9 cellular contexts compared by ENCODE assay signal in the genomic region with DNA sequence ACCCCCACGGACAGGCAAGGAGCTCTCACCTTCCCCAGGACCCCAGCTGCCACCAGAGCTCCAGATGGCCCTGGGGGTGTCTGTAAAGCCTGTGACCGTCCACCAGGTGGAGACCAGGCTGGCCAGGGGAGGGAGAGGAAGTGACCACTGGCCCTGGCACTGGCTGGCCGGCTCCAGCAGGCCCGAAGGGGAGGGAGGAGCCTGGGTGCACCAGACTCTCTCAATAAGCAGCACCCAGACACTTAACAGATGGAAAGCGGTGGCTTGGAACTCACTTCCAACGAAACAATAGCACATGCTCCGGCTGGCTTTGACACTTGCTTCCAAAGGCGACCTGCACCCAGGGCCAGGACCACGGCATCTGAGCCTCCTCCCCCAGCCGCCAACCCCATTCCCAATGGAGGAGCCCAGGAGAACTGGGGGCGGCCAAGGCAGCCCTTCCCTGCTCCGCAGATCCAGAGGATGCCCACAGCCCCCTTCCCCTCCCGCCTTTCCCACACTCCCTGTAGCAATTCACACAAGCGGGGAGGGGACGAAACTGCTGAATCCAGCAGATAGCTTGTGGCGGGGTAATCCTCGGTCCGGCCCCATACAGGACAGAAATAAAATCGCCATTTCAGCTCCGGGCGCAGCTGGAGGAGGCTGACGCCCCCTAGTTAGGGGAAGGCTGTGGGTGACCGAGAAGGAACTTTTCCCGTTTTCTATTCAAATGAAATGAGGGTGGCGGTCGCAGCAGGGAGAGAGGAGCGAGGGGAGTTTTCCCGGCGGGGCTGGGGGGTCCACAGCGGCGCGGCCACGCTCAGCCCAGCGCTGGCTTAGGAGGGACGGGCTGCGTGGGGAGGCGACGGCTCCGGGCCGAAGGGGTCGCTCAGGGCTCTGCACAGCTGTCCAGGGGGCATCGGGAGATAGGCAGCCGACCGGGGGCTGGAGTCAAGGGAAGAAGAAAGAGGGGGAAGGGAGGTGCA. TPM values are rescaled to one million over a fixed set of nuclear protein-coding genes. Genes with fewer than 3 reads are reported as not detected.
DNase-seq lines count a peak whose midpoint lies in the region; ATAC-seq and TF ChIP-seq lines count a peak whose summit lies in the region.
"Had no signal": no experiment of that assay in that cellular context is flagged by ENCODE, and none has a peak within 500 bp of the region (broad histone marks: within the 10 kb centered on the region; RNA-seq: fewer than 3 reads in every experiment).

No MANE protein-coding gene starts in this region.

- no peaks in the 10 kb centered on the region for H3K9me3 Mint-ChIP-seq in activated naive CD4-positive, alpha-beta T cell treated with anti-CD3 and anti-CD28 coated beads, Interleukin-2, amount 50 U/mL, for 72 hours

- no peak overlapping the region for H3K9ac ChIP-seq in BLaER1 treated with 17β-estradiol and CSF1 and Interleukin-3, amounts not matched to agents 10 nM and 100 nM
- no peak overlapping the region for H3K9ac ChIP-seq in parathyroid adenoma

- H3K27me3 ChIP-seq in BLaER1 treated with 17β-estradiol and CSF1 and Interleukin-3, amounts not matched to agents 10 nM and 100 nM, result peaks cover 69 to 91% (median 84%) of the 10 kb centered on the region in 11 experiments
- no peaks in the 10 kb centered on the region for H3K27me3 ChIP-seq in parathyroid adenoma (ENCODE audit: control insufficient read depth, insufficient read depth, low read length)

- H3K9me3 ChIP-seq in BLaER1 treated with 17β-estradiol and CSF1 and Interleukin-3, amounts not matched to agents 10 nM and 100 nM (replicated peaks in 1 of 11), result no peaks in the 10 kb centered on the region
- H3K9me3 ChIP-seq in parathyroid adenoma (ENCODE audit: control insufficient read depth, low read length), result no peaks in the 10 kb centered on the region

- no peaks in the 10 kb centered on the region for H3K36me3 Mint-ChIP-seq in activated naive CD4-positive, alpha-beta T cell treated with anti-CD3 and anti-CD28 coated beads, Interleukin-2, amount 50 U/mL, for 72 hours

- no peak overlapping the region for H3K27ac ChIP-seq in BLaER1 treated with 17β-estradiol and CSF1 and Interleukin-3, amounts not matched to agents 10 nM and 100 nM
- peak overlapping the region; percentile 49 for H3K27ac ChIP-seq in parathyroid adenoma
- H3K27ac ChIP-seq: HL-60 had no signal

- peaks cover 0 to 69% (median 57%) of the 10 kb centered on the region in 11 experiments; a peak in 19 of 22 replicates for H4K20me1 ChIP-seq in BLaER1 treated with 17β-estradiol and CSF1 and Interleukin-3, amounts not matched to agents 10 nM and 100 nM

- DNase-seq in HuH-7 (ENCODE audit: low spot score) (peak; percentile 94), left cardiac atrium (peak; percentile 60), NCI-H2107 treated with DMSO at 0.1 percent for 48 hours (lab: John Stamatoyannopoulos, UW; ENCODE audit: unreplicated experiment) (no peak), NCI-H128 (lab: John Stamatoyannopoulos, UW; ENCODE audit: unreplicated experiment) (no peak)
- no peak for DNase-seq in activated naive CD4-positive, alpha-beta T cell treated with anti-CD3 and anti-CD28 coated beads, Interleukin-2, amount 50 U/mL, for 72 hours (ENCODE audit: low spot score in 2 of 2)

- ATAC-seq in activated naive CD4-positive, alpha-beta T cell treated with anti-CD3 and anti-CD28 coated beads, Interleukin-2, amount 50 U/mL, for 72 hours, result peak; percentile 6 to 29
- ATAC-seq in left cardiac atrium (peak; percentile 76 to 87), GM21423 (IDR thresholded peaks at IDR 0.05; ENCODE audit: unreplicated experiment) (no peak)

- no peaks in the 10 kb centered on the region for H3K36me3 ChIP-seq in BLaER1 treated with 17β-estradiol and CSF1 and Interleukin-3, amounts not matched to agents 10 nM and 100 nM
- no peaks in the 10 kb centered on the region for H3K36me3 ChIP-seq in parathyroid adenoma (ENCODE audit: control insufficient read depth, insufficient read depth, low read length)

- H3K4me2 ChIP-seq in BLaER1 treated with 17β-estradiol and CSF1 and Interleukin-3, amounts not matched to agents 10 nM and 100 nM, result peak overlapping the region; percentile 35 to 86 (median 59); a peak in 19 of 22 replicates
- peak overlapping the region; percentile 91 for H3K4me2 ChIP-seq in parathyroid adenoma (ENCODE audit: low read length)

- no peaks in the 10 kb centered on the region for H3K79me2 ChIP-seq in parathyroid adenoma

- TF ChIP-seq CTCF in parathyroid adenoma (IDR thresholded peaks at IDR 0.05), result peak; percentile 35

- H3K4me3 ChIP-seq in BLaER1 treated with 17β-estradiol and CSF1 and Interleukin-3, amounts not matched to agents 10 nM and 100 nM, result peak overlapping the region in 5 of 10 experiments; percentile 32 to 48 (median 37); a peak in 6 of 20 replicates
- peak overlapping the region; percentile 64 for H3K4me3 ChIP-seq in parathyroid adenoma (ENCODE audit: low read depth, low read length)

- intact Hi-C loops in left cardiac atrium (cut with DNase I), result no loop called here

- H3K4me1 ChIP-seq in BLaER1 treated with 17β-estradiol and CSF1 and Interleukin-3, amounts not matched to agents 10 nM and 100 nM, result peaks cover 24 to 54% (median 47%) of the 10 kb centered on the region in 10 experiments
- peaks cover 5% of the 10 kb centered on the region for H3K4me1 ChIP-seq in parathyroid adenoma

- H3K27ac Mint-ChIP-seq in activated naive CD4-positive, alpha-beta T cell treated with anti-CD3 and anti-CD28 coated beads, Interleukin-2, amount 50 U/mL, for 72 hours, result no peak overlapping the region

- H2AFZ ChIP-seq in parathyroid adenoma, result peak overlapping the region; percentile 91

RNA-seq across cellular contexts. Expression of a gene that starts 0.6 kb away (rescaled TPM):
- total RNA-seq in activated naive CD4-positive, alpha-beta T cell treated with anti-CD3 and anti-CD28 coated beads, Interleukin-2, amount 50 U/mL, for 72 hours, result 1 to 10 TPM; 4.2 to 7.9 TPM
- 1 to 10 TPM; 3.0 to 6.0 TPM for total RNA-seq in left cardiac atrium

Comparison
In these comparisons a context has a peak if more than half of its experiments do, and no peak if none do; other contexts are left out.
1. DNase-seq: peak in HuH-7 (single experiment) and left cardiac atrium (single experiment); none in activated naive CD4-positive, alpha-beta T cell treated with anti-CD3 and anti-CD28 coated beads, Interleukin-2, amount 50 U/mL, for 72 hours (0 of 2), NCI-H2107 treated with DMSO at 0.1 percent for 48 hours (single experiment) and NCI-H128 (single experiment).